8 cellular contexts compared by ENCODE assay signal in genomic region chr2:121356058-121356640, GRCh38.
A peak's percentile ranks its signal among the peaks of the same experiment; 100 is the strongest.
DNase-seq lines count a peak whose midpoint lies in the region; ATAC-seq and FAIRE-seq lines count a peak whose summit lies in the region.

No MANE protein-coding gene starts in this region.

- FAIRE-seq in A204.1 (lab: Jason Lieb, UNC), result peak; percentile 89

- no peaks in the 10 kb centered on the region for H3K27me3 Mint-ChIP-seq in effector memory CD8-positive, alpha-beta T cell

- no peaks in the 10 kb centered on the region for H3K4me1 Mint-ChIP-seq in effector memory CD8-positive, alpha-beta T cell (ENCODE audit: low read depth in 2 of 2)

- H3K36me3 Mint-ChIP-seq in effector memory CD8-positive, alpha-beta T cell (ENCODE audit: insufficient read depth), result peaks cover 55% of the 10 kb centered on the region

- peak overlapping the region; percentile 17 to 35 for H3K27ac Mint-ChIP-seq in effector memory CD8-positive, alpha-beta T cell

- no peak for ATAC-seq in effector memory CD8-positive, alpha-beta T cell (replicated peaks)
- ATAC-seq in HG02642 (IDR thresholded peaks at IDR 0.05; ENCODE audit: poor library complexity, unreplicated experiment) (no peak), HG02938 (IDR thresholded peaks at IDR 0.05; ENCODE audit: unreplicated experiment) (no peak)

- H3K4me3 Mint-ChIP-seq in effector memory CD8-positive, alpha-beta T cell, result no peak overlapping the region

- no peaks in the 10 kb centered on the region for H3K9me3 Mint-ChIP-seq in effector memory CD8-positive, alpha-beta T cell

- peak; percentile 81 for DNase-seq in GM03348 (ENCODE audit: low spot score)
- DNase-seq in Kasumi-1 (lab: John Stamatoyannopoulos, UW), result peak; percentile 62 to 77
- DNase-seq in OCI-M1 (lab: John Stamatoyannopoulos, UW), result peak; percentile 85
- DNase-seq in effector memory CD8-positive, alpha-beta T cell, result peak in 1 of 3 experiments; percentile 20
- DNase-seq in medulla oblongata (ENCODE audit: extremely low spot score), result peak; percentile 86
